In the genomic region with DNA sequence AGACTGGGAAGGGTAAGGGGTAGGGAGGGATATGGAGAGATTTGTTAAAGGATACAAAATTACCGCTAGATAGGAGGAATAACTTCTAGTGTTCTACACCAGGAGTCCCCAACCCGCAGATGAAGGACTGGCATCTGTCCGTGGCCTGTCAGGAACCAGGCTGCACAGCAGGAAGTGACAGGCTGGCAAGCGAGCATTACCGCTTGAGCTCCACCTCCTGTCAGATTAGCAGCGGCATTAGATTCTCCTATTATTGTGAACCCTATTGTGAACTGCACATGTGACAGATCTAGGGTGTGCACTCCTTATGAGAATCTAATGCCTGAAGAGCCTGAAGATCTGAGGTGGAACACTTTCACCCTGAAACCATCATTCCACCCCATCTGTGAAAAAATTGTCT, we compare ENCODE assay signal across 1 cellular context.
TF ChIP-seq lines count a peak whose summit lies in the region.

No MANE protein-coding gene starts in this region.

TF ChIP-seq in GM23338, 12 proteins besides CTCF, POLR2A, EP300 and RAD21:
- TF ChIP-seq JUNB (IDR thresholded peaks at IDR 0.05; ENCODE audit: unreplicated experiment): no peak
- TF ChIP-seq CREB1 (CRISPR knock-in tag; IDR thresholded peaks at IDR 0.05; ENCODE audit: low read depth): no peak
- TF ChIP-seq ZNF114 (CRISPR knock-in tag; IDR thresholded peaks at IDR 0.05): no peak
- no peak for TF ChIP-seq EZH2 (IDR thresholded peaks at IDR 0.05; ENCODE audit: low read depth, unreplicated experiment)
- TF ChIP-seq STAT1 (IDR thresholded peaks at IDR 0.05; ENCODE audit: unreplicated experiment): no peak
- no peak for TF ChIP-seq ZNF462 (CRISPR knock-in tag; IDR thresholded peaks at IDR 0.05)
- TF ChIP-seq EZH2phosphoT487 (IDR thresholded peaks at IDR 0.05; ENCODE audit: unreplicated experiment): no peak
- no peak for TF ChIP-seq ZNF331 (CRISPR knock-in tag; IDR thresholded peaks at IDR 0.05; ENCODE audit: low read depth)
- no peak for TF ChIP-seq POLR2AphosphoS5 (IDR thresholded peaks at IDR 0.05; ENCODE audit: low read depth)
- no peak for TF ChIP-seq NANOG (IDR thresholded peaks at IDR 0.05; ENCODE audit: borderline replicate concordance)
- TF ChIP-seq, protein P1, sequence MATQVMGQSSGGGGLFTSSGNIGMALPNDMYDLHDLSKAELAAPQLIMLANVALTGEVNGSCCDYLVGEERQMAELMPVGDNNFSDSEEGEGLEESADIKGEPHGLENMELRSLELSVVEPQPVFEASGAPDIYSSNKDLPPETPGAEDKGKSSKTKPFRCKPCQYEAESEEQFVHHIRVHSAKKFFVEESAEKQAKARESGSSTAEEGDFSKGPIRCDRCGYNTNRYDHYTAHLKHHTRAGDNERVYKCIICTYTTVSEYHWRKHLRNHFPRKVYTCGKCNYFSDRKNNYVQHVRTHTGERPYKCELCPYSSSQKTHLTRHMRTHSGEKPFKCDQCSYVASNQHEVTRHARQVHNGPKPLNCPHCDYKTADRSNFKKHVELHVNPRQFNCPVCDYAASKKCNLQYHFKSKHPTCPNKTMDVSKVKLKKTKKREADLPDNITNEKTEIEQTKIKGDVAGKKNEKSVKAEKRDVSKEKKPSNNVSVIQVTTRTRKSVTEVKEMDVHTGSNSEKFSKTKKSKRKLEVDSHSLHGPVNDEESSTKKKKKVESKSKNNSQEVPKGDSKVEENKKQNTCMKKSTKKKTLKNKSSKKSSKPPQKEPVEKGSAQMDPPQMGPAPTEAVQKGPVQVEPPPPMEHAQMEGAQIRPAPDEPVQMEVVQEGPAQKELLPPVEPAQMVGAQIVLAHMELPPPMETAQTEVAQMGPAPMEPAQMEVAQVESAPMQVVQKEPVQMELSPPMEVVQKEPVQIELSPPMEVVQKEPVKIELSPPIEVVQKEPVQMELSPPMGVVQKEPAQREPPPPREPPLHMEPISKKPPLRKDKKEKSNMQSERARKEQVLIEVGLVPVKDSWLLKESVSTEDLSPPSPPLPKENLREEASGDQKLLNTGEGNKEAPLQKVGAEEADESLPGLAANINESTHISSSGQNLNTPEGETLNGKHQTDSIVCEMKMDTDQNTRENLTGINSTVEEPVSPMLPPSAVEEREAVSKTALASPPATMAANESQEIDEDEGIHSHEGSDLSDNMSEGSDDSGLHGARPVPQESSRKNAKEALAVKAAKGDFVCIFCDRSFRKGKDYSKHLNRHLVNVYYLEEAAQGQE (IDR thresholded peaks at IDR 0.05; ENCODE audit: unreplicated experiment): no peak
- TF ChIP-seq, protein P2, sequence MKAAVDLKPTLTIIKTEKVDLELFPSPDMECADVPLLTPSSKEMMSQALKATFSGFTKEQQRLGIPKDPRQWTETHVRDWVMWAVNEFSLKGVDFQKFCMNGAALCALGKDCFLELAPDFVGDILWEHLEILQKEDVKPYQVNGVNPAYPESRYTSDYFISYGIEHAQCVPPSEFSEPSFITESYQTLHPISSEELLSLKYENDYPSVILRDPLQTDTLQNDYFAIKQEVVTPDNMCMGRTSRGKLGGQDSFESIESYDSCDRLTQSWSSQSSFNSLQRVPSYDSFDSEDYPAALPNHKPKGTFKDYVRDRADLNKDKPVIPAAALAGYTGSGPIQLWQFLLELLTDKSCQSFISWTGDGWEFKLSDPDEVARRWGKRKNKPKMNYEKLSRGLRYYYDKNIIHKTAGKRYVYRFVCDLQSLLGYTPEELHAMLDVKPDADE (IDR thresholded peaks at IDR 0.05): no peak
